Comparison of ENCODE assay signal across 21 cellular contexts in genomic region chr14:78173266-78174001, GRCh38. TPM values are rescaled to one million over a fixed set of nuclear protein-coding genes. Genes with fewer than 3 reads are reported as not detected.
A peak's percentile ranks its signal among the peaks of the same experiment; 100 is the strongest.
DNase-seq lines count a peak whose midpoint lies in the region; TF ChIP-seq lines count a peak whose summit lies in the region.
"Had no signal": no experiment of that assay in that cellular context is flagged by ENCODE, and none has a peak within 500 bp of the region (broad histone marks: within the 10 kb centered on the region; RNA-seq: fewer than 3 reads in every experiment).

No MANE protein-coding gene starts in this region.

- peak overlapping the region; percentile 50 for H3K27ac ChIP-seq in angular gyrus (ENCODE audit: low read depth, low read length)
- H3K27ac ChIP-seq in dorsolateral prefrontal cortex, result peak overlapping the region in 23 of 59 donors; percentile 3 to 64 (median 41)
- H3K27ac ChIP-seq in ascending aorta, result no peak overlapping the region
- H3K27ac ChIP-seq: A549; BLaER1 treated with 17β-estradiol and CSF1 and Interleukin-3, amounts not matched to agents 10 nM and 100 nM; GM23248 had no signal

- TF ChIP-seq CTCF in dorsolateral prefrontal cortex (IDR thresholded peaks at IDR 0.05 in 54 of 56, conservative IDR thresholded peaks at IDR 0.05 in 2 of 56; ENCODE audit: low read depth in 1 of 56, partially characterized antibody in 56 of 56) (no peak), ascending aorta (IDR thresholded peaks at IDR 0.05) (no peak)

- H3K4me3 ChIP-seq in dorsolateral prefrontal cortex (peak overlapping the region in 45 of 59 donors; percentile 7 to 70 (median 56)), ascending aorta (no peak overlapping the region), H7 (ENCODE audit: insufficient read depth, low read depth, low read length) (no peak overlapping the region)
- H3K4me3 ChIP-seq: A549; BLaER1 treated with 17β-estradiol and CSF1 and Interleukin-3, amounts not matched to agents 10 nM and 100 nM; GM23248; HAP-1 had no signal

- in situ Hi-C loops in KBM-7 (cut with MboI; ENCODE audit: low pct_unique_long_range_greater_than_20kb, low sequenced_read_pairs), result no loop called here

- H3K36me3 ChIP-seq in ascending aorta, result no peaks in the 10 kb centered on the region
- no peaks in the 10 kb centered on the region for H3K36me3 ChIP-seq in H7 (replicated peaks; ENCODE audit: control insufficient read depth, insufficient read depth, low read length)
- H3K36me3 ChIP-seq: BE2C; BLaER1 treated with 17β-estradiol and CSF1 and Interleukin-3, amounts not matched to agents 10 nM and 100 nM; HAP-1 had no signal

- intact Hi-C loops in dorsolateral prefrontal cortex (cut with DNase I) (no loop called here), ascending aorta (cut with DNase I) (no loop called here)

- peak; percentile 52 for DNase-seq in DMS79 (lab: John Stamatoyannopoulos, UW)
- peak; percentile 58 for DNase-seq in NCI-H2227 (lab: John Stamatoyannopoulos, UW; ENCODE audit: unreplicated experiment)
- DNase-seq in dorsolateral prefrontal cortex, result no peak
- DNase-seq in ascending aorta (ENCODE audit: low spot score in 2 of 2), result no peak
- no peak for DNase-seq in H7
- no peak for DNase-seq in ureter (ENCODE audit: low spot score)
- no peak for DNase-seq in KBM-7
- DNase-seq: 8988T; ACHN; AML-193; BE2C; CD4-positive, alpha-beta T cell; CD8-positive, alpha-beta memory T cell; DMS 273 treated with DMSO at 0.1 percent for 48 hours; DND-41; GM23248; HFFc6 had no signal

- no peaks in the 10 kb centered on the region for H3K4me1 ChIP-seq in ascending aorta
- H3K4me1 ChIP-seq: A549; BE2C; BLaER1 treated with 17β-estradiol and CSF1 and Interleukin-3, amounts not matched to agents 10 nM and 100 nM; HAP-1 had no signal

- H3K9me3 ChIP-seq in ascending aorta, result no peaks in the 10 kb centered on the region
- H3K9me3 ChIP-seq: A549; BE2C; BLaER1 treated with 17β-estradiol and CSF1 and Interleukin-3, amounts not matched to agents 10 nM and 100 nM; HAP-1 had no signal

- H3K27me3 ChIP-seq in dorsolateral prefrontal cortex (no peaks in the 10 kb centered on the region), ascending aorta (no peaks in the 10 kb centered on the region), H7 (ENCODE audit: control insufficient read depth, insufficient read depth, low read length) (no peaks in the 10 kb centered on the region; the same call in 1 of the 2 replicates)
- H3K27me3 ChIP-seq: BLaER1 treated with 17β-estradiol and CSF1 and Interleukin-3, amounts not matched to agents 10 nM and 100 nM had no signal

RNA-seq across cellular contexts. Expression of gene NRXN3, which starts 3.3 kb away (rescaled TPM):
- total RNA-seq in dorsolateral prefrontal cortex (100 to 1,000 TPM; 101 to 266 (median 193) TPM), ascending aorta (21.0 TPM), ureter (6.7 TPM)
- 0.80 and 0.89 TPM in 2 replicates for total RNA-seq in H7 (2014; rRNA removed; shearing (Covaris generic))
- total RNA-seq: CD4-positive, alpha-beta T cell; CD8-positive, alpha-beta memory T cell had no signal

Comparison
In these comparisons a context has a peak if more than half of its experiments do, and no peak if none do; other contexts are left out.
1. DNase-seq: peak in DMS79 (single experiment) and NCI-H2227 (single experiment); none in dorsolateral prefrontal cortex (0 of 10), ascending aorta (0 of 2), H7 (single experiment), ureter (single experiment) and KBM-7 (single experiment).
2. H3K4me3 ChIP-seq: peak in dorsolateral prefrontal cortex (45 of 59); none in ascending aorta (0 of 2) and H7 (single experiment).